In genomic region chr15:37793851-37794250, GRCh38 we compare ENCODE assay signal across 14 cellular contexts.
DNase-seq lines count a peak whose midpoint lies in the region; ATAC-seq and TF ChIP-seq lines count a peak whose summit lies in the region.
"Had no signal": no experiment of that assay in that cellular context is flagged by ENCODE, and none has a peak within 500 bp of the region (broad histone marks: within the 10 kb centered on the region; RNA-seq: fewer than 3 reads in every experiment).

No MANE protein-coding gene starts in this region.

- no peaks in the 10 kb centered on the region for H3K9me3 Mint-ChIP-seq in stimulated activated naive B cell treated with anti-CD40 and anti-IgM and Interleukin-4, amounts not matched to agents 10 μg/mL and 1 μg/mL and 100 μg/mL, for 72 hours

- intact Hi-C loops in left ventricle myocardium inferior (cut with micrococcal nuclease) = no loop called here

- H3K9ac ChIP-seq in Karpas-422 (ENCODE audit: low read length) = no peak overlapping the region

- H3K4me1 Mint-ChIP-seq in stimulated activated naive B cell treated with anti-CD40 and anti-IgM and Interleukin-4, amounts not matched to agents 10 μg/mL and 1 μg/mL and 100 μg/mL, for 72 hours = no peaks in the 10 kb centered on the region

- DNase-seq in SKM-1 treated with dmso at 0.1 percent for 144 hours (lab: John Stamatoyannopoulos, UW; ENCODE audit: unreplicated experiment) (peak; percentile 19), SKM-1 (lab: John Stamatoyannopoulos, UW; ENCODE audit: unreplicated experiment) (no peak), RKO (ENCODE audit: low spot score) (peak; percentile 8), glomerular visceral epithelial cell (ENCODE audit: extremely low spot score) (peak; percentile 12), Karpas-422 (no peak), left ventricle myocardium inferior (no peak)
- DNase-seq in activated CD4-positive, alpha-beta T cell treated with anti-CD3 and anti-CD28 coated beads for 4 hours = no peak
- DNase-seq in stimulated activated naive B cell treated with anti-CD40 and anti-IgM and Interleukin-4, amounts not matched to agents 10 μg/mL and 1 μg/mL and 100 μg/mL, for 72 hours = no peak
- DNase-seq: activated CD8-positive, alpha-beta T cell treated with anti-CD3 and anti-CD28 coated beads, Interleukin-2, amount 10 ng/mL, durations not matched to agents 7 days and 5 days; activated gamma-delta T cell treated with Interleukin-2 at 50 U/mL for 16 hours; DMS153; NCI-H2227 treated with DMSO at 0.1 percent for 48 hours; trophoblast cell had no signal

- H3K27ac ChIP-seq in Karpas-422 (ENCODE audit: low read length) = no peak overlapping the region
- H3K27ac ChIP-seq in left ventricle myocardium inferior (replicated peaks) = no peak overlapping the region

- H3K4me1 ChIP-seq in Karpas-422 (ENCODE audit: low read length) (no peaks in the 10 kb centered on the region), left ventricle myocardium inferior (no peaks in the 10 kb centered on the region)

- H3K36me3 ChIP-seq in Karpas-422 (ENCODE audit: insufficient read depth, low read length) (no peaks in the 10 kb centered on the region), left ventricle myocardium inferior (no peaks in the 10 kb centered on the region)

- H2AFZ ChIP-seq in Karpas-422 (ENCODE audit: low read length) = no peak overlapping the region

- H3K4me3 ChIP-seq in Karpas-422 (ENCODE audit: low read length) = no peak overlapping the region
- no peak overlapping the region for H3K4me3 ChIP-seq in left ventricle myocardium inferior
- H3K4me3 ChIP-seq: lung had no signal

- H3K4me3 Mint-ChIP-seq in stimulated activated naive B cell treated with anti-CD40 and anti-IgM and Interleukin-4, amounts not matched to agents 10 μg/mL and 1 μg/mL and 100 μg/mL, for 72 hours = no peak overlapping the region
- H3K4me3 Mint-ChIP-seq: activated CD8-positive, alpha-beta T cell treated with anti-CD3 and anti-CD28 coated beads, Interleukin-2, amount 10 ng/mL, durations not matched to agents 7 days and 5 days had no signal

- H3K9me3 ChIP-seq in Karpas-422 (ENCODE audit: low read length) (0 out of 2 replicates have a peak, but pooled peaks cover 3% of the 10 kb centered on the region), left ventricle myocardium inferior (replicated peaks) (peaks cover 6% of the 10 kb centered on the region)

- no peak for ATAC-seq in stimulated activated naive B cell treated with anti-CD40 and anti-IgM and Interleukin-4, amounts not matched to agents 10 μg/mL and 1 μg/mL and 100 μg/mL, for 72 hours (replicated peaks)
- ATAC-seq: activated CD8-positive, alpha-beta T cell treated with anti-CD3 and anti-CD28 coated beads, Interleukin-2, amount 10 ng/mL, durations not matched to agents 7 days and 5 days had no signal

- no peaks in the 10 kb centered on the region for H3K36me3 Mint-ChIP-seq in stimulated activated naive B cell treated with anti-CD40 and anti-IgM and Interleukin-4, amounts not matched to agents 10 μg/mL and 1 μg/mL and 100 μg/mL, for 72 hours

- H3K27me3 Mint-ChIP-seq in stimulated activated naive B cell treated with anti-CD40 and anti-IgM and Interleukin-4, amounts not matched to agents 10 μg/mL and 1 μg/mL and 100 μg/mL, for 72 hours = no peaks in the 10 kb centered on the region

- no peak overlapping the region for H3K4me2 ChIP-seq in Karpas-422 (ENCODE audit: low read depth, low read length, poor library complexity, severe bottlenecking)

- H3K9me2 ChIP-seq in Karpas-422 (replicated peaks; ENCODE audit: insufficient read depth, low read length) = no peaks in the 10 kb centered on the region

- H3K27ac Mint-ChIP-seq in stimulated activated naive B cell treated with anti-CD40 and anti-IgM and Interleukin-4, amounts not matched to agents 10 μg/mL and 1 μg/mL and 100 μg/mL, for 72 hours = no peak overlapping the region
- H3K27ac Mint-ChIP-seq: activated CD8-positive, alpha-beta T cell treated with anti-CD3 and anti-CD28 coated beads, Interleukin-2, amount 10 ng/mL, durations not matched to agents 7 days and 5 days had no signal

- H3K27me3 ChIP-seq in Karpas-422 (ENCODE audit: low read length) = no peaks in the 10 kb centered on the region
- no peaks in the 10 kb centered on the region for H3K27me3 ChIP-seq in left ventricle myocardium inferior (ENCODE audit: low read depth)

- H4K20me1 ChIP-seq in Karpas-422 (ENCODE audit: insufficient read depth, low read depth, low read length) = no peaks in the 10 kb centered on the region

- H3K79me2 ChIP-seq in Karpas-422 (ENCODE audit: low read length) = no peaks in the 10 kb centered on the region

- no peak for TF ChIP-seq CTCF in left ventricle myocardium inferior (IDR thresholded peaks at IDR 0.05; ENCODE audit: borderline replicate concordance)

Comparison
In these comparisons a context has a peak if more than half of its experiments do, and no peak if none do; other contexts are left out.
1. DNase-seq: peak in SKM-1 treated with dmso at 0.1 percent for 144 hours (single experiment), RKO (single experiment) and glomerular visceral epithelial cell (single experiment); none in SKM-1 (single experiment), Karpas-422 (single experiment), left ventricle myocardium inferior (single experiment), activated CD4-positive, alpha-beta T cell treated with anti-CD3 and anti-CD28 coated beads for 4 hours (0 of 2) and stimulated activated naive B cell treated with anti-CD40 and anti-IgM and Interleukin-4, amounts not matched to agents 10 μg/mL and 1 μg/mL and 100 μg/mL, for 72 hours (single experiment).